8 cellular contexts compared by ENCODE assay signal in genomic region chr11:57427692-57428082, GRCh38. TPM values are rescaled to one million over a fixed set of nuclear protein-coding genes. Genes with fewer than 3 reads are reported as not detected.
DNase-seq lines count a peak whose midpoint lies in the region; ATAC-seq and TF ChIP-seq lines count a peak whose summit lies in the region.

No MANE protein-coding gene starts in this region.

- no peak for ATAC-seq in esophagus mucosa

- intact Hi-C loops in breast epithelium (cut with DNase I; ENCODE audit: low total_unique reads) = no loop called here

- peak overlapping the region; percentile 99 for H3K27ac ChIP-seq in breast epithelium

- peak overlapping the region; percentile 62 for H3K4me3 ChIP-seq in MG63
- H3K4me3 ChIP-seq in breast epithelium = peak overlapping the region; percentile 61 to 77 (median 68)

- H3K36me3 ChIP-seq in MG63 (peaks cover 38% of the 10 kb centered on the region), breast epithelium (no peaks in the 10 kb centered on the region)

- H3K27me3 ChIP-seq in MG63 (no peaks in the 10 kb centered on the region), breast epithelium (no peaks in the 10 kb centered on the region)

- TF ChIP-seq CTCF in breast epithelium (IDR thresholded peaks at IDR 0.05) = peak in 1 of 3 donors; percentile 20

- peaks cover 18 to 23% of the 10 kb centered on the region in 2 donors for H3K4me1 ChIP-seq in breast epithelium

- no peaks in the 10 kb centered on the region for H3K9me3 ChIP-seq in MG63
- H3K9me3 ChIP-seq in breast epithelium = no peaks in the 10 kb centered on the region

- no peak for TF ChIP-seq POLR2A in breast epithelium (IDR thresholded peaks at IDR 0.05)

- DNase-seq in MG63 (peak; percentile 86), breast epithelium (ENCODE audit: low spot score in 2 of 2) (peak; percentile 56 to 90), medulla oblongata (ENCODE audit: extremely low spot score) (peak; percentile 77), superior temporal gyrus (ENCODE audit: extremely low spot score) (peak; percentile 31), iPS-NIHi11 (ENCODE audit: low spot score) (no peak), AML-193 (lab: John Stamatoyannopoulos, UW) (no peak)
- no peak for DNase-seq in stimulated activated CD8-positive, alpha-beta memory T cell treated with anti-CD3 and anti-CD28 coated beads, Interleukin-4, amount 100 ng/mL, for 48 hours

RNA-seq across cellular contexts. Expression of gene SLC43A3, which starts 0.8 kb away (rescaled TPM):
- total RNA-seq in MG63 (2014; rRNA removed; shearing (Covaris generic); ENCODE audit: low replicate concordance) = 73.1 and 84.3 TPM in 2 replicates
- total RNA-seq in breast epithelium = 100 to 1,000 TPM; 104 to 130 (median 105) TPM
- 28.2 TPM for total RNA-seq in esophagus mucosa

RNA-seq across cellular contexts. Expression of gene RTN4RL2, which starts 32.6 kb away (rescaled TPM):
- total RNA-seq in MG63 (2014; rRNA removed; shearing (Covaris generic); ENCODE audit: low replicate concordance) = 0.03 and 1.6 TPM in 2 replicates
- total RNA-seq in breast epithelium (1 to 10 TPM in 2 of 3 donors, under 1 TPM in 1; 0.32 to 2.3 (median 1.8) TPM), esophagus mucosa (0.56 TPM)

RNA-seq across cellular contexts. Expression of gene PRG2, which starts 37.2 kb away (rescaled TPM):
- total RNA-seq in MG63 (2014; rRNA removed; shearing (Covaris generic); ENCODE audit: low replicate concordance) = 1.0 TPM in 1 of 2 replicates, not detected in the other
- 1 to 10 TPM in 1 of 3 donors, not detected in 2; 1.1 TPM for total RNA-seq in breast epithelium
- total RNA-seq in esophagus mucosa = not detected

RNA-seq across cellular contexts. Expression of gene PRG3, which starts 46.7 kb away (rescaled TPM):
- not detected in 2 replicates for total RNA-seq in MG63 (2014; rRNA removed; shearing (Covaris generic); ENCODE audit: low replicate concordance)
- total RNA-seq in breast epithelium (not detected), esophagus mucosa (not detected)

Comparison
In these comparisons a context has a peak if more than half of its experiments do, and no peak if none do; other contexts are left out.
1. DNase-seq: peak in MG63 (single experiment), breast epithelium (2 of 2), medulla oblongata (single experiment) and superior temporal gyrus (single experiment); none in stimulated activated CD8-positive, alpha-beta memory T cell treated with anti-CD3 and anti-CD28 coated beads, Interleukin-4, amount 100 ng/mL, for 48 hours (single experiment), iPS-NIHi11 (single experiment) and AML-193 (0 of 2).